20 cellular contexts compared by ENCODE assay signal in genomic region chr7:45191361-45191760, GRCh38. TPM values are rescaled to one million over a fixed set of nuclear protein-coding genes. Genes with fewer than 3 reads are reported as not detected.
A peak's percentile ranks its signal among the peaks of the same experiment; 100 is the strongest.
DNase-seq lines count a peak whose midpoint lies in the region; ATAC-seq and TF ChIP-seq lines count a peak whose summit lies in the region.
"Had no signal": no experiment of that assay in that cellular context is flagged by ENCODE, and none has a peak within 500 bp of the region (broad histone marks: within the 10 kb centered on the region; RNA-seq: fewer than 3 reads in every experiment).

No MANE protein-coding gene starts in this region.

- H3K36me3 Mint-ChIP-seq in H9 (ENCODE audit: insufficient read depth in 1 of 3, low read depth in 3 of 3) = no peaks in the 10 kb centered on the region
- peaks cover 4% of the 10 kb centered on the region for H3K36me3 Mint-ChIP-seq in endothelial cell (ENCODE audit: low read depth, unreplicated experiment)
- H3K36me3 Mint-ChIP-seq: CD8-positive, alpha-beta T cell had no signal

- no peak overlapping the region for H2BK20ac ChIP-seq in H9 (ENCODE audit: low read depth, low read length, poor library complexity, severe bottlenecking)

- WGBS in H9 (ENCODE audit: extremely low coverage, insufficient read length, low lambda C conversion rate) = no CpG with 5 or more reads among the region's 3 CpGs

- H3K4me3 Mint-ChIP-seq in H9 (no peak overlapping the region), endothelial cell (ENCODE audit: unreplicated experiment) (peak overlapping the region; percentile 24)
- H3K4me3 Mint-ChIP-seq: CD8-positive, alpha-beta T cell; HFFc6 had no signal

- no peak overlapping the region for H2BK15ac ChIP-seq in H9 (ENCODE audit: low read depth, low read length)

- no peaks in the 10 kb centered on the region for H3K9me3 ChIP-seq in H9 (ENCODE audit: control insufficient read depth, low read depth, low read length)
- H3K9me3 ChIP-seq: A549 had no signal

- H3K27ac Mint-ChIP-seq in H9 (no peak overlapping the region), endothelial cell (ENCODE audit: unreplicated experiment) (no peak overlapping the region)
- H3K27ac Mint-ChIP-seq: CD8-positive, alpha-beta T cell; HFFc6 had no signal

- no peak overlapping the region for H3K4ac ChIP-seq in H9 (ENCODE audit: low read depth, low read length)

- H3K23ac ChIP-seq in H9 (ENCODE audit: insufficient read length, low read depth, low read length) = no peak overlapping the region

- H3K27ac ChIP-seq in H9 (ENCODE audit: insufficient read length, low read depth, low read length) = no peak overlapping the region
- H3K27ac ChIP-seq: A549, BLaER1, KMS-11, RWPE1 had no signal

- peaks cover 5% of the 10 kb centered on the region for H3K27me3 Mint-ChIP-seq in H9 (ENCODE audit: low read depth)
- H3K27me3 Mint-ChIP-seq in endothelial cell (ENCODE audit: unreplicated experiment) = peaks cover 6% of the 10 kb centered on the region

- H3K23me2 ChIP-seq in H9 (ENCODE audit: insufficient read length, low read depth, low read length, poor library complexity, severe bottlenecking) = no peaks in the 10 kb centered on the region

- no peak overlapping the region for H3T11ph ChIP-seq in H9 (ENCODE audit: low read length)

- H3K4me1 Mint-ChIP-seq in H9 (no peaks in the 10 kb centered on the region), endothelial cell (ENCODE audit: unreplicated experiment) (peaks cover 9% of the 10 kb centered on the region)

- no peak overlapping the region for H4K5ac ChIP-seq in H9 (ENCODE audit: insufficient read length, low read depth, low read length)

- no peak overlapping the region for H2BK120ac ChIP-seq in H9 (ENCODE audit: low read depth, low read length, poor library complexity, severe bottlenecking)

- no peak overlapping the region for H4K8ac ChIP-seq in H9 (replicated peaks; ENCODE audit: insufficient read length, low read depth, low read length)

- H2AFZ ChIP-seq in H9 (ENCODE audit: low read length) = no peak overlapping the region

- H3K14ac ChIP-seq in H9 (ENCODE audit: insufficient read depth, low read length) = no peak overlapping the region

- DNase-seq in H9 (peak; percentile 3), endothelial cell (ENCODE audit: low spot score) (no peak), medulla oblongata (ENCODE audit: extremely low spot score) (peak; percentile 90), superior temporal gyrus (ENCODE audit: extremely low spot score) (peak; percentile 88), left lobe of liver (ENCODE audit: low spot score) (no peak), GM10266 (ENCODE audit: extremely low spot score) (no peak)
- DNase-seq: HFFc6, NCI-H1417, NCI-H187 treated with DMSO at 0.1 percent for 48 hours, NCI-H226, NCI-H524, NCI-H82, SIG-M5 had no signal

- no peak overlapping the region for H2BK5ac ChIP-seq in H9 (ENCODE audit: insufficient read length, low read length)

- no peaks in the 10 kb centered on the region for H3K79me1 ChIP-seq in H9 (ENCODE audit: insufficient read depth, low read depth, low read length, poor library complexity, severe bottlenecking)

- no peaks in the 10 kb centered on the region for H3K4me1 ChIP-seq in H9 (ENCODE audit: insufficient read depth, low read length)
- H3K4me1 ChIP-seq: A549, BLaER1 had no signal

- H3K56ac ChIP-seq in H9 (ENCODE audit: insufficient read length, low read depth, low read length) = no peak overlapping the region

- no peak overlapping the region for H2BK12ac ChIP-seq in H9 (ENCODE audit: insufficient read length, low read depth, low read length)

- H3K4me2 ChIP-seq in H9 (ENCODE audit: insufficient read depth, insufficient read length, low read length) = no peak overlapping the region
- H3K4me2 ChIP-seq: A549, BLaER1, KMS-11 had no signal

- no peak overlapping the region for H3K9ac ChIP-seq in H9 (ENCODE audit: extremely low read depth, insufficient read length, low read length)
- H3K9ac ChIP-seq: BLaER1, KMS-11 had no signal

- no peaks in the 10 kb centered on the region for H3K79me2 ChIP-seq in H9 (ENCODE audit: insufficient read depth, low read length)

- TF ChIP-seq CTCF in H9 (conservative IDR thresholded peaks at IDR 0.05) = no peak
- TF ChIP-seq CTCF in endothelial cell (IDR thresholded peaks at IDR 0.05; ENCODE audit: unreplicated experiment) = no peak
- TF ChIP-seq CTCF in GM10266 (IDR thresholded peaks at IDR 0.05; ENCODE audit: control insufficient read depth, insufficient read depth, low read depth, missing control alignments) = no peak

- no peak overlapping the region for H4K91ac ChIP-seq in H9 (ENCODE audit: insufficient read length, low read depth, low read length)

- no peaks in the 10 kb centered on the region for H3K27me3 ChIP-seq in H9 (ENCODE audit: insufficient read depth, low read length)
- H3K27me3 ChIP-seq: BLaER1 had no signal

- H4K20me1 ChIP-seq in H9 (ENCODE audit: control insufficient read depth, insufficient read depth, insufficient read length) = no peaks in the 10 kb centered on the region
- H4K20me1 ChIP-seq: BLaER1 had no signal

- no peak overlapping the region for H3K18ac ChIP-seq in H9 (ENCODE audit: insufficient read length, low read depth, low read length)

- no peak for ATAC-seq in left lobe of liver
- ATAC-seq in GM18870 (IDR thresholded peaks at IDR 0.05; ENCODE audit: unreplicated experiment) = no peak
- ATAC-seq: A549; CD8-positive, alpha-beta T cell had no signal

- H3K9me3 Mint-ChIP-seq in H9 (no peaks in the 10 kb centered on the region; a peak in 2 of 5 replicates), endothelial cell (ENCODE audit: unreplicated experiment) (peaks cover 11% of the 10 kb centered on the region)
- H3K9me3 Mint-ChIP-seq: CD8-positive, alpha-beta T cell; HFFc6 had no signal

- H2AK5ac ChIP-seq in H9 (ENCODE audit: insufficient read length, low read length) = no peak overlapping the region

RNA-seq across cellular contexts. Expression of gene RAMP3, which starts 33.8 kb away (rescaled TPM):
- total RNA-seq in H9 (2021) (0.63 and 0.66 TPM in 2 replicates), endothelial cell (ENCODE audit: unreplicated experiment) (0.62 TPM), left lobe of liver (5.8 TPM)
- total RNA-seq: CD8-positive, alpha-beta T cell; HFFc6; HT1080 had no signal

Comparison
In these comparisons a context has a peak if more than half of its experiments do, and no peak if none do; other contexts are left out.
1. DNase-seq: peak in H9 (single experiment), medulla oblongata (single experiment) and superior temporal gyrus (single experiment); none in endothelial cell (single experiment), left lobe of liver (single experiment) and GM10266 (single experiment).